Comparison of ENCODE assay signal across 8 cellular contexts in the genomic region with DNA sequence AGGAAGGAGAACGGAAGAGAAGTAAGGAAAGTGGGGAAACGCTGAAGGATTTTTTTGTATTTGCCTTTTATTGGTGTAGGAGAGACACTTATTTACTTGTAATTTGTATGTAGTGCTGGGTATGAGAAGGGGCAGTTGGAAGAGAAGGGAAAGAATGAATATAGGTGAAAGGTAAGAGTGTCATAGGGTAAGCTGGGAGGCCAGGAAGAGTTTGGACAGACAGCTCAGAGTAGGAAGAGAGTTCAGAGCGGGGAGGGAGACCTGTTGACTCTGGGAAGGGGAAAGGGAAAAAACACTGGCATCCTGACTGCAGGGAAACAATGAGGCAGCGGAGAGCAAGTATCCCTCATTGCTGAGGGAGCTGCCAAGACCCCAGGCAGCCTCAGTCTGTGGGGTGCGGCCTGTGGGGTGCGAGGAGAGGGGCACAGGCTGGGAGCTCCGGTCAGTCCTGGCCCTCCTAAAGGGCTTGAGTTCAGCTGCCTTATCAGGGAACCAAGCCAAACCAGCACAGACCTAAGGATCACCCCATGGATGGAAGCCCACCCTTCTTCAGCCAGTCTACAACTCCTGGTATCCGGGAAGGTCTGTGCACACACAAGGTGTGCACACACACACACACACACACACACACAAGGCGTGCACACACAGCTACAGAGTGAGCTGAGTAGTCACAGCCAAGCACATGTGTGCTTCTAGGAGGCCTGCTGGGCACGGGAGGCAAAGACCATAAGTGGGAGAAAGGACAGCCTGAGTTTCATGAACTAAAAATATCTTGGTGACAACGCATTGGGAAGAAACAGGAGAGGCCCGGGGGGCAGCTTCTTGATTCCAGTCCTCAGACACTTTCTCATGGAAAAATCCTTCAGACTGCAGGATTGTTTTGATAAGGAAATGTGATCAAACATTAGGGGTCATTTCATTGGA. TPM values are rescaled to one million over a fixed set of nuclear protein-coding genes. Genes with fewer than 3 reads are reported as not detected.
A peak's percentile ranks its signal among the peaks of the same experiment; 100 is the strongest.
DNase-seq lines count a peak whose midpoint lies in the region; ATAC-seq and TF ChIP-seq lines count a peak whose summit lies in the region.

No MANE protein-coding gene starts in this region.

- peaks cover 77% of the 10 kb centered on the region for H3K4me1 Mint-ChIP-seq in nephron progenitor cell

- H3K27me3 Mint-ChIP-seq in nephron progenitor cell (ENCODE audit: low read depth, poor library complexity), result peaks cover 5% of the 10 kb centered on the region

- DNase-seq in AG09309 (ENCODE audit: low read depth), result no peak
- peak; percentile 93 for DNase-seq in RPMI7951 (ENCODE audit: low read depth)
- peak; percentile 97 for DNase-seq in fibroblast of gingiva (ENCODE audit: low read depth)
- no peak for DNase-seq in nephron progenitor cell
- DNase-seq in KG1 (lab: John Stamatoyannopoulos, UW), result no peak
- no peak for DNase-seq in activated CD8-positive, alpha-beta memory T cell treated with anti-CD3 and anti-CD28 coated beads, Interleukin-2, amount 50 U/mL, for 48 hours

- H3K4me3 Mint-ChIP-seq in nephron progenitor cell, result peak overlapping the region; percentile 55

- TF ChIP-seq CTCF in AG09309 (IDR thresholded peaks at IDR 0.05; ENCODE audit: control insufficient read depth, insufficient read depth, low read depth, low read length, missing control alignments) (no peak), nephron progenitor cell (IDR thresholded peaks at IDR 0.05) (no peak)

- H3K27ac Mint-ChIP-seq in nephron progenitor cell, result peak overlapping the region; percentile 26

- ATAC-seq in GM19395 (IDR thresholded peaks at IDR 0.05; ENCODE audit: unreplicated experiment), result no peak
- no peak for ATAC-seq in GM18867 (IDR thresholded peaks at IDR 0.05; ENCODE audit: unreplicated experiment)

- H3K9me3 Mint-ChIP-seq in nephron progenitor cell, result no peaks in the 10 kb centered on the region

- H3K4me3 ChIP-seq in AG09309 (ENCODE audit: control insufficient read depth, low read depth, low read length), result peak overlapping the region; percentile 29

- no peaks in the 10 kb centered on the region for H3K36me3 Mint-ChIP-seq in nephron progenitor cell (ENCODE audit: low read depth)

RNA-seq across cellular contexts. Expression of gene TRAF3IP2, which starts 2.9 kb away (rescaled TPM):
- total RNA-seq in RPMI7951 (2014; rRNA removed; shearing (Covaris generic)), result 21.7 and 25.2 TPM in 2 replicates

Comparison
In these comparisons a context has a peak if more than half of its experiments do, and no peak if none do; other contexts are left out.
1. DNase-seq: peak in RPMI7951 (single experiment) and fibroblast of gingiva (single experiment); none in AG09309 (single experiment), nephron progenitor cell (single experiment), KG1 (single experiment) and activated CD8-positive, alpha-beta memory T cell treated with anti-CD3 and anti-CD28 coated beads, Interleukin-2, amount 50 U/mL, for 48 hours (single experiment).